In the genomic region with DNA sequence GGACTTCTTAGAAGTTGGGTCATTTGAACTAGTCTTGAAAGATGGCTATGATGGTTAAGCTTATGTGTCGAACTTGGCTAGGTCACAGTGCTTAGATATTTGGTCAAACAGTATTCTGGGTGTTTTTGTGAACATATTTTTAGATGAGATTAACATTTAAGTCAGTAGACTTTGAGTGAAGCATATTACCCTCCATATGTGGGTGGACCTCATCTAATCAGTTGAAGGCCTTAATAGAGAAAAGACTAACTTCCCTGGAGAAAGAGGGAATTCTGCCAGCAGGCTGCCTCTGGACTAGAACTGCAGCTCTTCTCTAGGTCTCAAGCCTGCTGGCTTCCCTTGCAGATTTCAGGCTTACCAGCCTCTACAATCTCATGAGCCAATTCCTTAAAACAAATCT, we compare ENCODE assay signal across 29 cellular contexts.
"Had no signal": no experiment of that assay in that cellular context is flagged by ENCODE, and none has a peak within 500 bp of the region (broad histone marks: within the 10 kb centered on the region; RNA-seq: fewer than 3 reads in every experiment).

No MANE protein-coding gene starts in this region.

- FAIRE-seq: colon, endometrium, endothelial cell of umbilical vein, frontal cortex had no signal

- H3K79me2 ChIP-seq: hepatocyte had no signal

- H3K9me3 ChIP-seq: colonic mucosa, esophagus muscularis mucosa, esophagus squamous epithelium, gastrocnemius medialis, gastroesophageal sphincter, heart left ventricle, heart right ventricle had no signal

- H3K27me3 ChIP-seq: colonic mucosa, dorsolateral prefrontal cortex, esophagus muscularis mucosa, esophagus squamous epithelium, gastrocnemius medialis, gastroesophageal sphincter, heart left ventricle, heart right ventricle, hepatocyte had no signal

- H3K36me3 ChIP-seq: colonic mucosa, esophagus muscularis mucosa, esophagus squamous epithelium, gastrocnemius medialis, gastroesophageal sphincter, heart left ventricle, heart right ventricle had no signal

- H3K4me3 ChIP-seq: colonic mucosa, coronary artery, dorsolateral prefrontal cortex, esophagus muscularis mucosa, esophagus squamous epithelium, gastrocnemius medialis, gastroesophageal sphincter, heart left ventricle, heart right ventricle, hepatocyte had no signal

- H2AFZ ChIP-seq: hepatocyte had no signal

- ATAC-seq: effector memory CD8-positive, alpha-beta T cell; esophagus mucosa; foreskin keratinocyte; gastrocnemius medialis; gastroesophageal sphincter; heart left ventricle; heart right ventricle had no signal

- H3K4me1 ChIP-seq: colonic mucosa, foreskin keratinocyte had no signal

- DNase-seq: colonic mucosa; cortex of kidney; dermis blood vessel endothelial cell; dorsolateral prefrontal cortex; effector CD4-positive, alpha-beta T cell; effector CD8-positive, alpha-beta T cell; effector memory CD4-positive, alpha-beta T cell; effector memory CD8-positive, alpha-beta T cell; endodermal cell; erythroblast; esophagus squamous epithelium; foreskin fibroblast; foreskin keratinocyte; foreskin melanocyte; gastrocnemius medialis; glutamatergic neuron; head of caudate nucleus; heart left ventricle; heart right ventricle had no signal

- H3K4me2 ChIP-seq: hepatocyte had no signal

- H3K27ac ChIP-seq: colonic mucosa, dorsolateral prefrontal cortex, epithelial cell of prostate, esophagus muscularis mucosa, esophagus squamous epithelium, foreskin keratinocyte, gastrocnemius medialis, gastroesophageal sphincter, heart left ventricle, heart right ventricle had no signal
